28 cellular contexts compared by ENCODE assay signal in the genomic region with DNA sequence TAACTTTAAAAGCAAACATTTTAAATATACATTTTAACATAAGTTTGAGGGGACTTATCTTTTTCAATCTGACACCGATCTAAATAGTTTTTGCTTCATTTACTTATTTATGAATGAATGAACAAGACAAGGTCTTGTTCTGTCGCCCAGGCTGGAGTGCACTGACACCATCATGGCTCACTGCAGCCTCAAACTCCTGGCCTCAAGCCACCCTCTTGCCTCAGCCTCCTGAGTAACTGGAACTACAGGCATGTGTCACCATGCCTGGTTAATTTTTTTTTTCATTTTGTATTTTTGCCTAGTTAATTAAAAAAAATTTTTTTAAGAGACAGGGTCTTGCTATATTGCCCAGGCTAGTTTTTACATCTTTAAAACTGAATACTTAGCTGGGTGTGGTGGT. TPM values are rescaled to one million over a fixed set of nuclear protein-coding genes. Genes with fewer than 3 reads are reported as not detected.
DNase-seq lines count a peak whose midpoint lies in the region; ATAC-seq, FAIRE-seq and TF ChIP-seq lines count a peak whose summit lies in the region.
"Had no signal": no experiment of that assay in that cellular context is flagged by ENCODE, and none has a peak within 500 bp of the region (broad histone marks: within the 10 kb centered on the region; RNA-seq: fewer than 3 reads in every experiment).

No MANE protein-coding gene starts in this region.

- no peaks in the 10 kb centered on the region for H3K27me3 ChIP-seq in mesenchymal stem cell (ENCODE audit: control insufficient read depth in 1 of 2, insufficient read depth in 1 of 2, low read length in 2 of 2)
- H3K27me3 ChIP-seq: BLaER1, gastroesophageal sphincter, Peyer's patch, suprapubic skin had no signal

- no peaks in the 10 kb centered on the region for H3K4me1 ChIP-seq in mesenchymal stem cell (ENCODE audit: control insufficient read depth, insufficient read depth, low read depth, low read length)
- H3K4me1 ChIP-seq: BLaER1, Caco-2, Peyer's patch, suprapubic skin had no signal

- H4K8ac ChIP-seq in mesenchymal stem cell (ENCODE audit: low read length): no peak overlapping the region

- no peak for ATAC-seq in GM21526 (IDR thresholded peaks at IDR 0.05; ENCODE audit: low FRiP score, unreplicated experiment)
- ATAC-seq: activated T-cell treated with anti-CD3 and anti-CD28 coated beads, Interleukin-2, amount 50 U/mL, for 72 hours; gastroesophageal sphincter; left ventricle myocardium superior; natural killer cell; stimulated activated memory B cell treated with anti-CD40 and anti-IgM and Interleukin-4, amounts not matched to agents 10 μg/mL and 1 μg/mL and 100 μg/mL, for 72 hours; T-helper 17 cell had no signal

- no peak for TF ChIP-seq CTCF in epithelial cell of esophagus (IDR thresholded peaks at IDR 0.05; ENCODE audit: insufficient read depth, low read depth, low read length, missing control alignments)

- no peak overlapping the region for H3K27ac ChIP-seq in mesenchymal stem cell (ENCODE audit: low read length, poor library complexity, severe bottlenecking)
- H3K27ac ChIP-seq: BLaER1, gastroesophageal sphincter, Peyer's patch, suprapubic skin had no signal

- H3K14ac ChIP-seq in mesenchymal stem cell (ENCODE audit: low read length in 2 of 2): no peak overlapping the region

- 100% methylated on average over 1 of the region's 2 CpGs for WGBS in mesenchymal stem cell

- H2BK15ac ChIP-seq in mesenchymal stem cell (ENCODE audit: low read depth, poor library complexity, severe bottlenecking): no peak overlapping the region

- H2AK5ac ChIP-seq in mesenchymal stem cell (ENCODE audit: low read length, severe bottlenecking): no peak overlapping the region

- peaks cover 19% of the 10 kb centered on the region for H3K79me1 ChIP-seq in mesenchymal stem cell (replicated peaks; ENCODE audit: low read length, poor library complexity, severe bottlenecking)

- H3K4ac ChIP-seq in mesenchymal stem cell (ENCODE audit: low read depth in 1 of 2, low read length in 2 of 2): no peak overlapping the region

- H2BK5ac ChIP-seq in mesenchymal stem cell (ENCODE audit: low read depth, low read length, poor library complexity, severe bottlenecking): no peak overlapping the region

- H3K9me3 ChIP-seq in mesenchymal stem cell (ENCODE audit: control insufficient read depth, low read length): no peaks in the 10 kb centered on the region
- H3K9me3 ChIP-seq: BLaER1, Caco-2, gastroesophageal sphincter, Peyer's patch, suprapubic skin had no signal

- DNase-seq in ELR (ENCODE audit: low read depth) (peak; percentile 62), RKO (ENCODE audit: low spot score) (peak; percentile 49), epithelial cell of esophagus (ENCODE audit: low read depth) (peak; percentile 64), mesenchymal stem cell (no peak), GM19239 (ENCODE audit: insufficient read length, low spot score) (no peak), HUDEP-2 (lab: John Stamatoyannopoulos, UW; ENCODE audit: unreplicated experiment in 76 of 76) (no peak), midbrain (lab: John Stamatoyannopoulos, UW) (no peak)
- DNase-seq: activated CD4-positive, alpha-beta T cell treated with anti-CD3 and anti-CD28 coated beads for 4 hours; activated naive CD4-positive, alpha-beta T cell treated with Interleukin-2 at 50 U/mL for 16 hours; activated T-cell treated with anti-CD3 and anti-CD28 coated beads, Interleukin-2, amount 50 U/mL, for 72 hours; amygdala; Caco-2; cerebellar nuclear complex; DMS79 treated with DMSO at 0.1 percent for 48 hours; hypothalamus; KG1; left ventricle myocardium superior; natural killer cell; NCI-H526; Peyer's patch; stimulated activated CD4-positive, alpha-beta T cell treated with anti-CD3 and anti-CD28 coated beads, Interleukin-2, amount 100 ng/mL, for 48 hours; T-helper 17 cell had no signal

- no peak overlapping the region for H3K4me3 ChIP-seq in epithelial cell of esophagus (ENCODE audit: low read length)
- no peak overlapping the region for H3K4me3 ChIP-seq in mesenchymal stem cell (ENCODE audit: insufficient read depth in 1 of 2, low read depth in 1 of 2, low read length in 2 of 2)
- H3K4me3 ChIP-seq: BLaER1, gastroesophageal sphincter, Peyer's patch, suprapubic skin had no signal

- H4K91ac ChIP-seq in mesenchymal stem cell (ENCODE audit: low read length): no peak overlapping the region

- no peak for FAIRE-seq in GM19239 (lab: Jason Lieb, UNC)
- FAIRE-seq: endothelial cell of umbilical vein had no signal

- no peak overlapping the region for H3K18ac ChIP-seq in mesenchymal stem cell (ENCODE audit: low read depth in 1 of 2, low read length in 2 of 2)

- no peak overlapping the region for H3K23ac ChIP-seq in mesenchymal stem cell (ENCODE audit: low read length in 2 of 2)

- H2BK12ac ChIP-seq in mesenchymal stem cell (ENCODE audit: low read length in 2 of 2): no peak overlapping the region

- H3K36me3 ChIP-seq in mesenchymal stem cell (ENCODE audit: control insufficient read depth in 1 of 2, insufficient read depth in 2 of 2, low read depth in 1 of 2, low read length in 2 of 2): peaks cover 30 to 89% of the 10 kb centered on the region in 2 experiments

- H3K9ac ChIP-seq in mesenchymal stem cell (ENCODE audit: low read length): peak overlapping the region; percentile 48
- H3K9ac ChIP-seq: BLaER1 had no signal

- H2AFZ ChIP-seq in mesenchymal stem cell (ENCODE audit: low read depth, low read length): no peak overlapping the region

- no peak overlapping the region for H3K4me2 ChIP-seq in mesenchymal stem cell (ENCODE audit: low read length, poor library complexity, severe bottlenecking)
- H3K4me2 ChIP-seq: BLaER1 had no signal

- H2BK120ac ChIP-seq in mesenchymal stem cell (ENCODE audit: low read depth, low read length): no peak overlapping the region

RNA-seq across cellular contexts. Expression of gene FBXO9, which starts 25.4 kb away (rescaled TPM):
- polyA plus RNA-seq in mesenchymal stem cell (2013, experiment 1 of 2): 47.0 TPM
- polyA plus RNA-seq in mesenchymal stem cell (2013, experiment 2 of 2): 49.2 TPM

RNA-seq across cellular contexts. Expression of gene CILK1, which starts 29.0 kb away (rescaled TPM):
- 12.2 TPM for polyA plus RNA-seq in mesenchymal stem cell (2013, experiment 1 of 2)
- 12.6 TPM for polyA plus RNA-seq in mesenchymal stem cell (2013, experiment 2 of 2)

RNA-seq across cellular contexts. Expression of gene GCM1, which starts 58.1 kb away (rescaled TPM):
- 0.03 TPM for polyA plus RNA-seq in mesenchymal stem cell (2013, experiment 1 of 2)
- polyA plus RNA-seq in mesenchymal stem cell (2013, experiment 2 of 2): not detected
- polyA plus RNA-seq: endothelial cell of umbilical vein had no signal

Comparison
In these comparisons a context has a peak if more than half of its experiments do, and no peak if none do; other contexts are left out.
1. DNase-seq: peak in ELR (single experiment), RKO (single experiment) and epithelial cell of esophagus (single experiment); none in mesenchymal stem cell (single experiment), GM19239 (single experiment), HUDEP-2 (0 of 76) and midbrain (single experiment).